ENCODE assay signal across 10 cellular contexts in the genomic region with DNA sequence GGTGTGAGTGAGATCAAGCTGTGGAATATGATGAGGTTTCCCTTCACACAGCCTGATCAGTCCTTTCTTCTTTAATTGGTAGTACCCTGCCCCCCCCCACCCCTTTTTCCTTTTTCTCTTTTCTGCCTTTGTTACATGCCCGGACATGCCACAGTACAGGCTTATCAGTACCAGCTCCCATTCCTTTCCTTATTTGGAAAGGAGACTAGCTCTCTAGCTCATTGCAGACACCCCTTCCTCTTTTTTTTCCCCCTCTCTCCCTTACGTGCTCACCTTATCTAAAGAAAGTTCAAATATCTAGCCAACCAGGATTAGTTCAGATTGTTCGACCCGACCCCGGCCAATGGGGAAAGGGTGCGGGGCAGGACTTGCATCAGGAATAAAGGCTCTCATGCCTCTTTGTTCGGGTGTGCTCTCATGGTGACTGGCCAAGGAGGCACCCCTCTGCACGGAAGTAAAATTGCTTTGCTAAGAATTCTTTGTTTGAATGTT.
DNase-seq lines count a peak whose midpoint lies in the region.
"Had no signal": no experiment of that assay in that cellular context is flagged by ENCODE, and none has a peak within 500 bp of the region (broad histone marks: within the 10 kb centered on the region; RNA-seq: fewer than 3 reads in every experiment).

No MANE protein-coding gene starts in this region.

- H3K27ac ChIP-seq in BLaER1 treated with 17β-estradiol and CSF1 and Interleukin-3, amounts not matched to agents 10 nM and 100 nM, result peak overlapping the region in 9 of 11 experiments; percentile 30 to 49 (median 43); a peak in 12 of 22 replicates
- H3K27ac ChIP-seq: colonic mucosa had no signal

- H3K27me3 ChIP-seq in BLaER1 treated with 17β-estradiol and CSF1 and Interleukin-3, amounts not matched to agents 10 nM and 100 nM, result no peaks in the 10 kb centered on the region
- no peaks in the 10 kb centered on the region for H3K27me3 ChIP-seq in adipocyte (replicated peaks; ENCODE audit: control insufficient read depth, insufficient read depth, low read length)
- H3K27me3 ChIP-seq: colonic mucosa had no signal

- DNase-seq in GDM1 (lab: John Stamatoyannopoulos, UW) (peak; percentile 62), adipocyte (ENCODE audit: low read depth) (peak; percentile 18), iPS-NIHi11 (ENCODE audit: low spot score) (peak; percentile 38), NCI-H2107 (lab: John Stamatoyannopoulos, UW) (no peak), NCI-H1092 (lab: John Stamatoyannopoulos, UW) (no peak)
- DNase-seq in activated T-cell treated with anti-CD3 and anti-CD28 coated beads, Interleukin-2, amount 50 U/mL, for 1 hour, result no peak
- DNase-seq: colonic mucosa; naive thymus-derived CD4-positive, alpha-beta T cell; RPMI8226 had no signal

- peaks cover 0 to 13% (median 3%) of the 10 kb centered on the region in 10 experiments; a peak in 9 of 20 replicates for H3K4me1 ChIP-seq in BLaER1 treated with 17β-estradiol and CSF1 and Interleukin-3, amounts not matched to agents 10 nM and 100 nM
- H3K4me1 ChIP-seq in adipocyte (ENCODE audit: control insufficient read depth, insufficient read depth, low read length), result no peaks in the 10 kb centered on the region
- H3K4me1 ChIP-seq: colonic mucosa had no signal

- no peaks in the 10 kb centered on the region for H4K20me1 ChIP-seq in BLaER1 treated with 17β-estradiol and CSF1 and Interleukin-3, amounts not matched to agents 10 nM and 100 nM

- no peak overlapping the region for H3K4me3 ChIP-seq in BLaER1 treated with 17β-estradiol and CSF1 and Interleukin-3, amounts not matched to agents 10 nM and 100 nM
- no peak overlapping the region for H3K4me3 ChIP-seq in adipocyte (ENCODE audit: low read length)
- H3K4me3 ChIP-seq: colonic mucosa had no signal

- H3K36me3 ChIP-seq in BLaER1 treated with 17β-estradiol and CSF1 and Interleukin-3, amounts not matched to agents 10 nM and 100 nM, result no peaks in the 10 kb centered on the region
- H3K36me3 ChIP-seq in adipocyte (ENCODE audit: control insufficient read depth, insufficient read depth, low read length, severe bottlenecking), result no peaks in the 10 kb centered on the region
- H3K36me3 ChIP-seq: colonic mucosa had no signal

- H3K4me2 ChIP-seq in BLaER1 treated with 17β-estradiol and CSF1 and Interleukin-3, amounts not matched to agents 10 nM and 100 nM, result peak overlapping the region in 6 of 11 experiments; percentile 10 to 43 (median 32); a peak in 7 of 22 replicates

- no peak overlapping the region for H3K9ac ChIP-seq in BLaER1 treated with 17β-estradiol and CSF1 and Interleukin-3, amounts not matched to agents 10 nM and 100 nM
- no peak overlapping the region for H3K9ac ChIP-seq in adipocyte (ENCODE audit: low read length)

- H3K9me3 ChIP-seq in BLaER1 treated with 17β-estradiol and CSF1 and Interleukin-3, amounts not matched to agents 10 nM and 100 nM (replicated peaks in 1 of 11), result peaks cover 0 to 19% (median 5%) of the 10 kb centered on the region in 11 experiments; a peak in 8 of 22 replicates
- H3K9me3 ChIP-seq in adipocyte (ENCODE audit: control insufficient read depth, low read length), result no peaks in the 10 kb centered on the region
- H3K9me3 ChIP-seq: colonic mucosa had no signal

Comparison
In these comparisons a context has a peak if more than half of its experiments do, and no peak if none do; other contexts are left out.
1. DNase-seq: peak in GDM1 (single experiment), adipocyte (single experiment) and iPS-NIHi11 (single experiment); none in NCI-H2107 (single experiment), NCI-H1092 (single experiment) and activated T-cell treated with anti-CD3 and anti-CD28 coated beads, Interleukin-2, amount 50 U/mL, for 1 hour (single experiment).